8 cellular contexts compared by ENCODE assay signal in the genomic region with DNA sequence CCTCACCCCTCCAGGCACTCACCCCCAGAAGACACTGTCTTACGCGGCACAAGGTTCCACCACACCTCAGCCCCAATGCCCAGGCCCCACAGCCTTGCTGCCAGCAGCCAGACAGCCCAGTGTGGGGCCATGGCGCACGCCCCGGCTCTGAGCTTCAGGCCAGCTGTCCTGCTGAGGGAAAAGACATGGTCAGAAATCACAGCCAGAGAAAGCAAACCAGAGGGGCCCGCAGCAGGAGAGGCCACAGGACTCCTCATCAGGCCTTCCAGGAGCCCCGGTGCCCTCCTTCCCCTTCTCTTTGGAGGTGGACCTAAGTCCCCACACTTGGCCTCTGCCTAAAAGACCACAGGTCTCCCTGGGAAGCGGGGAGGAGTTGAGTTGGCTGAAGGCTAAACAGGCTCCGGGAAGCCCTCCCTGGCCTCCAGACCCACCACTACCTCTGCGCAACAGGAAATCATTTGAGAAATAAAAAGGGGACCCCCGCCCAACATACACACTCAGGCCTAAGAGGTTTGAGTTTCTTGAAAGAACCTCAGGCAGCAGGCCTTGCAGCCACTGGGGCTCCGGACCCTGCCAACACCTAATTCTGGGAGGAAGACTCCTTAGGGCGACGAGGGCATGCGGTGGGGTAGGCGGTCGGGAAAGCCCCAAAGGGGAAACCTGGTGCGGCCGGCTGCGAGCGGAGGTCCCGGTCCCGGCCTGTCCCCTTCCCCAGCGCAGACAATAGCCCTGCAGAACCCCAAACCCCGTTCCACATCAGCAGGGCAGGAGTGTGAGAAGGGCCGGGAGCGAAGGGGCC.
A peak's percentile ranks its signal among the peaks of the same experiment; 100 is the strongest.
DNase-seq lines count a peak whose midpoint lies in the region; ATAC-seq lines count a peak whose summit lies in the region.

No MANE protein-coding gene starts in this region.

- DNase-seq in ELF-1 (ENCODE audit: low read depth, low spot score), result peak; percentile 29
- peak; percentile 30 for DNase-seq in activated naive CD4-positive, alpha-beta T cell treated with anti-CD3 and anti-CD28 coated beads, Interleukin-2, amount 50 U/mL, for 16 hours
- peak; percentile 32 for DNase-seq in smooth muscle cell of the brain vasculature (ENCODE audit: low read depth, low spot score)
- no peak for DNase-seq in NCI-H345 treated with DMSO at 0.1 percent for 48 hours (lab: John Stamatoyannopoulos, UW; ENCODE audit: unreplicated experiment)
- no peak for DNase-seq in iPS-NIHi11 (ENCODE audit: low spot score)

- ATAC-seq in HG02885 (IDR thresholded peaks at IDR 0.05; ENCODE audit: poor library complexity, unreplicated experiment), result peak; percentile 10
- ATAC-seq in HG02884 (IDR thresholded peaks at IDR 0.05; ENCODE audit: unreplicated experiment), result no peak

- H3K27me3 ChIP-seq in iPS-15b (ENCODE audit: control insufficient read depth, insufficient read depth, low read length), result peaks cover 3% of the 10 kb centered on the region

- H3K9me3 ChIP-seq in iPS-15b (ENCODE audit: control insufficient read depth, insufficient read depth, low read length), result no peaks in the 10 kb centered on the region

- peak overlapping the region; percentile 67 for H3K4me3 ChIP-seq in iPS-15b (ENCODE audit: low read depth, low read length)

- H3K36me3 ChIP-seq in iPS-15b (ENCODE audit: control insufficient read depth, insufficient read depth, low read length), result peaks cover 43% of the 10 kb centered on the region

- peaks cover 8% of the 10 kb centered on the region for H3K4me1 ChIP-seq in iPS-15b (ENCODE audit: control insufficient read depth, insufficient read depth, low read length)

- peak overlapping the region; percentile 87 for H3K9ac ChIP-seq in iPS-15b (ENCODE audit: low read depth, low read length)

Comparison
In these comparisons a context has a peak if more than half of its experiments do, and no peak if none do; other contexts are left out.
1. DNase-seq: peak in ELF-1 (single experiment), activated naive CD4-positive, alpha-beta T cell treated with anti-CD3 and anti-CD28 coated beads, Interleukin-2, amount 50 U/mL, for 16 hours (single experiment) and smooth muscle cell of the brain vasculature (single experiment); none in NCI-H345 treated with DMSO at 0.1 percent for 48 hours (single experiment) and iPS-NIHi11 (single experiment).